In the genomic region with DNA sequence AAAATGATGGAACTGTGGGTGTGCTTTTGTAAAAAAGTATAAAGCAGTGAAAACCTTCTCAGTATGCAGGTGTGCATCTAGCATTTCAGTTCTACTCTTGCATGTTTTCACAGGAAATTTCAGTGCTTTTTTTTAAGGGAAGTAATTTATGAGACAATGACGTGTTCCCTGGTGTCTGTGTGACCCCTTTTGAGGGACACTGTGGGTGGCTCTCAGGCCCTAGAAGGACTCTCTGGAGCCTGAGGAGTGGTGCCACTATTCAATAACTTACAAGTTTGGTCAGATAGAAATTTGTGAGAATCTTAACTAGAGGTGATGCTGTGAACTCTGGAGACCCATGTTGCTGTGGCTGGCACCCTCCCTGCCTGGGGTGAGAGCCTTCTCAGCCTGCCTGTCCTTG, we compare ENCODE assay signal across 26 cellular contexts.
DNase-seq lines count a peak whose midpoint lies in the region; ATAC-seq, FAIRE-seq and TF ChIP-seq lines count a peak whose summit lies in the region.
"Had no signal": no experiment of that assay in that cellular context is flagged by ENCODE, and none has a peak within 500 bp of the region (broad histone marks: within the 10 kb centered on the region; RNA-seq: fewer than 3 reads in every experiment).

No MANE protein-coding gene starts in this region.

- CTCF ChIA-PET in mammary epithelial cell (lab: Charles Lee; ENCODE audit: low non-redundant PET): no interaction called here
- CTCF ChIA-PET in H1 (lab: Charles Lee; ENCODE audit: partially characterized antibody): interaction anchor here (1.3 kb wide), 1 partner anchor 12 kb away, joined by 5 read pairs; no protein-coding TSS in a partner anchor

- H3K27me3 ChIP-seq in mammary epithelial cell (ENCODE audit: insufficient read depth, low read length) (peaks cover 1% of the 10 kb centered on the region), breast epithelium (no peaks in the 10 kb centered on the region), H1 (replicated peaks in 1 of 4; ENCODE audit: control insufficient read depth in 3 of 4, extremely low read depth in 1 of 4, insufficient read depth in 3 of 4, low read length in 3 of 4) (no peaks in the 10 kb centered on the region)
- H3K27me3 ChIP-seq: BLaER1, SJSA1 had no signal

- in situ Hi-C loops in mammary epithelial cell (cut with MboI; ENCODE audit: low sequenced_read_pairs in 2 of 2): no loop called here

- H4K8ac ChIP-seq in H1 (ENCODE audit: extremely low read depth, insufficient read depth, low read length): no peak overlapping the region; the same call in 1 of the 2 replicates

- H2BK5ac ChIP-seq in H1 (ENCODE audit: low read depth, low read length): no peak overlapping the region

- peak overlapping the region; percentile 24 for H2AFZ ChIP-seq in mammary epithelial cell (ENCODE audit: low read depth, low read length)
- H2AFZ ChIP-seq in H1 (ENCODE audit: low read length): no peak overlapping the region

- H3K36me3 Mint-ChIP-seq in stimulated activated memory B cell treated with anti-CD40 and anti-IgM and Interleukin-4, amounts not matched to agents 10 μg/mL and 1 μg/mL and 100 μg/mL, for 72 hours: no peaks in the 10 kb centered on the region

- POLR2A ChIA-PET in H1 (lab: Charles Lee; ENCODE audit: partially characterized antibody): no interaction called here

- H2BK120ac ChIP-seq in H1 (replicated peaks; ENCODE audit: low read depth, low read length): no peak overlapping the region

- H3K4me1 Mint-ChIP-seq in stimulated activated memory B cell treated with anti-CD40 and anti-IgM and Interleukin-4, amounts not matched to agents 10 μg/mL and 1 μg/mL and 100 μg/mL, for 72 hours: no peaks in the 10 kb centered on the region

- H4K20me1 ChIP-seq in mammary epithelial cell (ENCODE audit: insufficient read depth, low read length) (no peaks in the 10 kb centered on the region), H1 (replicated peaks in 1 of 2; ENCODE audit: control insufficient read depth in 1 of 2, insufficient read depth in 2 of 2, low read length in 2 of 2) (no peaks in the 10 kb centered on the region)
- H4K20me1 ChIP-seq: BLaER1 had no signal

- no peaks in the 10 kb centered on the region for H3K36me3 ChIP-seq in mammary epithelial cell (ENCODE audit: insufficient read depth, low read length)
- H3K36me3 ChIP-seq in breast epithelium: no peaks in the 10 kb centered on the region
- no peaks in the 10 kb centered on the region for H3K36me3 ChIP-seq in H1 (ENCODE audit: control insufficient read depth in 2 of 4, insufficient read depth in 4 of 4, low read length in 3 of 4)
- H3K36me3 ChIP-seq: BLaER1, SJSA1 had no signal

- FAIRE-seq in H1 (lab: Jason Lieb, UNC): no peak

- TF ChIP-seq CTCF in mammary epithelial cell (conservative IDR thresholded peaks at IDR 0.05 in 1 of 2, IDR thresholded peaks at IDR 0.05 in 1 of 2; ENCODE audit: extremely low read depth in 1 of 2, insufficient read depth in 1 of 2, low read depth in 1 of 2, low read length in 2 of 2) (no peak), breast epithelium (IDR thresholded peaks at IDR 0.05) (no peak), H1 (IDR thresholded peaks at IDR 0.05; ENCODE audit: control extremely low read depth in 1 of 3, insufficient read depth in 1 of 3, low read depth in 1 of 3, low read length in 3 of 3) (no peak)

- H3K79me2 ChIP-seq in mammary epithelial cell (ENCODE audit: insufficient read depth, low read length) (no peaks in the 10 kb centered on the region), H1 (ENCODE audit: control insufficient read depth in 1 of 2, insufficient read depth in 2 of 2, low read length in 2 of 2) (no peaks in the 10 kb centered on the region)

- no peak for TF ChIP-seq EP300 in H1 (IDR thresholded peaks at IDR 0.05; ENCODE audit: borderline replicate concordance in 1 of 2, low read depth in 2 of 2, low read length in 2 of 2)

- no peak overlapping the region for H3K27ac Mint-ChIP-seq in stimulated activated memory B cell treated with anti-CD40 and anti-IgM and Interleukin-4, amounts not matched to agents 10 μg/mL and 1 μg/mL and 100 μg/mL, for 72 hours
- H3K27ac Mint-ChIP-seq: CD4-positive, alpha-beta T cell had no signal

- no peaks in the 10 kb centered on the region for H3K9me3 ChIP-seq in mammary epithelial cell (replicated peaks; ENCODE audit: insufficient read depth, low read length)
- no peaks in the 10 kb centered on the region for H3K9me3 ChIP-seq in breast epithelium
- no peaks in the 10 kb centered on the region for H3K9me3 ChIP-seq in H1 (ENCODE audit: insufficient read depth in 2 of 2, low read depth in 1 of 2, low read length in 1 of 2)
- H3K9me3 ChIP-seq: BLaER1, Caco-2, SJSA1 had no signal

- H2BK12ac ChIP-seq in H1 (ENCODE audit: low read depth, low read length): no peak overlapping the region

- H3K56ac ChIP-seq in H1 (replicated peaks; ENCODE audit: insufficient read length, low read depth, low read length): no peak overlapping the region

- H3K4me2 ChIP-seq in mammary epithelial cell (ENCODE audit: insufficient read depth, low read depth, low read length): no peak overlapping the region
- no peak overlapping the region for H3K4me2 ChIP-seq in H1 (ENCODE audit: insufficient read depth in 1 of 2, low read depth in 2 of 2, low read length in 2 of 2)
- H3K4me2 ChIP-seq: BLaER1 had no signal

- intact Hi-C loops in mammary epithelial cell (cut with micrococcal nuclease): no loop called here
- intact Hi-C loops in breast epithelium (cut with DNase I; ENCODE audit: low total_unique reads): no loop called here

- H3K27me3 Mint-ChIP-seq in stimulated activated memory B cell treated with anti-CD40 and anti-IgM and Interleukin-4, amounts not matched to agents 10 μg/mL and 1 μg/mL and 100 μg/mL, for 72 hours: no peaks in the 10 kb centered on the region
- H3K27me3 Mint-ChIP-seq: CD4-positive, alpha-beta T cell had no signal

- dilution Hi-C loops in mammary epithelial cell (cut with HindIII; ENCODE audit: low sequenced_read_pairs): no loop called here

- no peak overlapping the region for H3K23ac ChIP-seq in H1 (ENCODE audit: insufficient read length)

- H3K4me1 ChIP-seq in mammary epithelial cell (ENCODE audit: insufficient read depth, low read length) (no peaks in the 10 kb centered on the region), breast epithelium (no peaks in the 10 kb centered on the region), H1 (replicated peaks in 1 of 4; ENCODE audit: control insufficient read depth in 3 of 4, insufficient read depth in 4 of 4, low read length in 3 of 4) (peaks cover 0 to 8% (median 2%) of the 10 kb centered on the region in 4 experiments; a peak in 3 of 7 replicates)
- H3K4me1 ChIP-seq: BLaER1, Caco-2, SJSA1 had no signal

- no peak overlapping the region for H3K4me3 ChIP-seq in mammary epithelial cell (replicated peaks in 1 of 3; ENCODE audit: insufficient read depth in 1 of 3, low read depth in 2 of 3, low read length in 3 of 3)
- H3K4me3 ChIP-seq in breast epithelium: no peak overlapping the region
- H3K4me3 ChIP-seq in H1 (ENCODE audit: extremely low read depth in 1 of 4, insufficient read depth in 2 of 4, low read depth in 3 of 4, low read length in 4 of 4): no peak overlapping the region
- H3K4me3 ChIP-seq: BLaER1, SJSA1 had no signal

- H3K9me3 Mint-ChIP-seq in stimulated activated memory B cell treated with anti-CD40 and anti-IgM and Interleukin-4, amounts not matched to agents 10 μg/mL and 1 μg/mL and 100 μg/mL, for 72 hours: peaks cover 3% of the 10 kb centered on the region
- H3K9me3 Mint-ChIP-seq: CD4-positive, alpha-beta T cell had no signal

- TF ChIP-seq RAD21 in H1 (IDR thresholded peaks at IDR 0.05 in 1 of 2, conservative IDR thresholded peaks at IDR 0.05 in 1 of 2; ENCODE audit: low read depth in 2 of 2, low read length in 2 of 2): no peak

- 29% methylated on average over 1 of the region's 1 CpG for WGBS in mammary epithelial cell (ENCODE audit: low coverage, missing lambda C conversion rate)
- WGBS in H1 (ENCODE audit: extremely low coverage in 1 of 2, insufficient coverage in 1 of 2, insufficient read length in 1 of 2, insufficient replicate concordance in 2 of 2, low coverage in 1 of 2, low lambda C conversion rate in 2 of 2, missing lambda C conversion rate in 1 of 2), 2 experiments: 73% methylated on average over 1 of the region's 1 CpG; no CpG with 5 or more reads in 1 of the 2 experiments

- no peak overlapping the region for H4K5ac ChIP-seq in H1 (ENCODE audit: insufficient read length, low read depth, low read length)

- no peak overlapping the region for H3K27ac ChIP-seq in mammary epithelial cell (ENCODE audit: insufficient read depth, low read depth, low read length)
- H3K27ac ChIP-seq in breast epithelium: no peak overlapping the region
- no peak overlapping the region for H3K27ac ChIP-seq in H1 (ENCODE audit: low read depth, low read length)
- H3K27ac ChIP-seq: 22Rv1, BLaER1, SJSA1 had no signal

- no peak overlapping the region for H2BK15ac ChIP-seq in H1 (ENCODE audit: low read length)

- H2BK20ac ChIP-seq in H1 (ENCODE audit: low read length): no peak overlapping the region

- H3K9ac ChIP-seq in mammary epithelial cell (ENCODE audit: insufficient read depth, low read length) (no peak overlapping the region), H1 (replicated peaks in 1 of 4; ENCODE audit: extremely low read depth in 1 of 4, low read depth in 3 of 4, low read length in 3 of 4) (no peak overlapping the region)
- H3K9ac ChIP-seq: BLaER1 had no signal

- no peak overlapping the region for H2AK5ac ChIP-seq in H1 (ENCODE audit: low read depth, low read length)

- H3K23me2 ChIP-seq in H1 (ENCODE audit: low read depth, low read length): no peaks in the 10 kb centered on the region; the same call in 1 of the 2 replicates

- H3K4ac ChIP-seq in H1 (replicated peaks; ENCODE audit: insufficient read length, low read depth, low read length): no peak overlapping the region

- DNase-seq in mammary epithelial cell (no peak), breast epithelium (ENCODE audit: low spot score in 2 of 2) (no peak), H1 (ENCODE audit: low read depth in 1 of 2, low spot score in 2 of 2) (no peak), MV-4-11 (lab: John Stamatoyannopoulos, UW) (no peak), NCI-H146 (lab: John Stamatoyannopoulos, UW) (no peak)
- DNase-seq: ACHN; Caco-2; CD4-positive, alpha-beta T cell; DMS 273 treated with DMSO at 0.1 percent for 48 hours; GOT3; KBM-7; MM.1S; NCI-H1092 treated with DMSO at 0.1 percent for 48 hours; NCI-H1436 treated with DMSO at 0.1 percent for 48 hours; NCI-H2029; NCI-H345; NCI-H526 treated with DMSO at 0.1 percent for 48 hours; T-helper 1 cell had no signal

- H3K4me3 Mint-ChIP-seq in stimulated activated memory B cell treated with anti-CD40 and anti-IgM and Interleukin-4, amounts not matched to agents 10 μg/mL and 1 μg/mL and 100 μg/mL, for 72 hours: no peak overlapping the region
- H3K4me3 Mint-ChIP-seq: CD4-positive, alpha-beta T cell had no signal

- no peak overlapping the region for H3K14ac ChIP-seq in H1 (ENCODE audit: insufficient read length)

- no peak overlapping the region for H3K18ac ChIP-seq in H1 (ENCODE audit: extremely low read depth, low read length)

- TF ChIP-seq POLR2A in breast epithelium (IDR thresholded peaks at IDR 0.05): no peak
- no peak for TF ChIP-seq POLR2A in H1 (IDR thresholded peaks at IDR 0.05; ENCODE audit: control extremely low read depth in 1 of 2, low read depth in 2 of 2, low read length in 2 of 2)

- ATAC-seq in HG02870 (IDR thresholded peaks at IDR 0.05; ENCODE audit: unreplicated experiment) (peak; percentile 27), HG03460 (IDR thresholded peaks at IDR 0.05; ENCODE audit: unreplicated experiment) (no peak)
- ATAC-seq in stimulated activated memory B cell treated with anti-CD40 and anti-IgM and Interleukin-4, amounts not matched to agents 10 μg/mL and 1 μg/mL and 100 μg/mL, for 72 hours: no peak
- ATAC-seq: HCT116, Right ventricle myocardium inferior had no signal

- BruUV-seq in mammary epithelial cell (replicated peaks; lab: Mats Ljungman, UMichigan): no TSS peak

- no peaks in the 10 kb centered on the region for H3K79me1 ChIP-seq in H1 (ENCODE audit: low read depth, low read length)

- peak overlapping the region; percentile 34 for H4K91ac ChIP-seq in H1 (replicated peaks; ENCODE audit: insufficient read length, low read length)
